In the genomic region with DNA sequence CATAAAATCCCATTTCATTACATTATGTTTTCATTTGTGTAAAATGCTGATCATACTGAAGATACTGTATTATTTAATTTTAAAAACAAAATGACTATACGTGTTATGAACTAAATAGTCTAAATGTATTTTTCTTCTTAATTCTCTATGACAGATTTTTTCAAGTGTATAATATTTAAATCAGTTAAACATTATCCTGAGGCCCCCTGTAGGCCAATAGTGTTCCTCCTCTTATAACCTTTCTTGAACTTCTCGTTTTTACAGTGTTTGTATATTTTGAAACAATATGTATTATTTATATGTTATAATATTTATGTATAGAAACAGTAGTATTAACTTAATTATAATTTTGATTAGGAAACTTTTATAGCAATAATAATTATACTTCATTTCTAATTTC, we compare ENCODE assay signal across 14 cellular contexts.
"Had no signal": no experiment of that assay in that cellular context is flagged by ENCODE, and none has a peak within 500 bp of the region (broad histone marks: within the 10 kb centered on the region; RNA-seq: fewer than 3 reads in every experiment).

No MANE protein-coding gene starts in this region.

- H3K27ac Mint-ChIP-seq: effector memory CD8-positive, alpha-beta T cell; stimulated activated memory B cell treated with anti-CD40 and anti-IgM and Interleukin-4, amounts not matched to agents 10 μg/mL and 1 μg/mL and 100 μg/mL, for 72 hours had no signal

- H3K4me1 ChIP-seq: pancreas had no signal

- H3K36me3 ChIP-seq: pancreas had no signal

- H3K4me1 Mint-ChIP-seq: stimulated activated memory B cell treated with anti-CD40 and anti-IgM and Interleukin-4, amounts not matched to agents 10 μg/mL and 1 μg/mL and 100 μg/mL, for 72 hours had no signal

- H3K9me3 Mint-ChIP-seq: stimulated activated memory B cell treated with anti-CD40 and anti-IgM and Interleukin-4, amounts not matched to agents 10 μg/mL and 1 μg/mL and 100 μg/mL, for 72 hours had no signal

- ATAC-seq: effector memory CD8-positive, alpha-beta T cell; left lobe of liver; pancreas; stimulated activated memory B cell treated with anti-CD40 and anti-IgM and Interleukin-4, amounts not matched to agents 10 μg/mL and 1 μg/mL and 100 μg/mL, for 72 hours had no signal

- H3K36me3 Mint-ChIP-seq: stimulated activated memory B cell treated with anti-CD40 and anti-IgM and Interleukin-4, amounts not matched to agents 10 μg/mL and 1 μg/mL and 100 μg/mL, for 72 hours had no signal

- H3K27me3 ChIP-seq: pancreas had no signal

- DNase-seq: activated CD4-positive, alpha-beta T cell treated with anti-CD3 and anti-CD28 coated beads, Interleukin-2, amount 50 U/mL, for 4 hours; activated CD4-positive, CD25-positive, alpha-beta regulatory T cell treated with anti-CD3 and anti-CD28 coated beads, Interleukin-2, amount 50 U/mL, for 72 hours; activated effector memory CD4-positive, alpha-beta T cell treated with Interleukin-2 at 50 U/mL for 16 hours; activated naive CD4-positive, alpha-beta T cell treated with anti-CD3 and anti-CD28 coated beads, Interleukin-2, amount 50 U/mL, for 16 hours; dermis blood vessel endothelial cell; effector memory CD8-positive, alpha-beta T cell; islet precursor cell; mammary epithelial cell; pancreas; T-helper 9 cell had no signal

- H3K4me3 Mint-ChIP-seq: effector memory CD8-positive, alpha-beta T cell; stimulated activated memory B cell treated with anti-CD40 and anti-IgM and Interleukin-4, amounts not matched to agents 10 μg/mL and 1 μg/mL and 100 μg/mL, for 72 hours had no signal

- H3K27me3 Mint-ChIP-seq: effector memory CD8-positive, alpha-beta T cell; stimulated activated memory B cell treated with anti-CD40 and anti-IgM and Interleukin-4, amounts not matched to agents 10 μg/mL and 1 μg/mL and 100 μg/mL, for 72 hours had no signal

- H3K27ac ChIP-seq: pancreas had no signal

- FAIRE-seq: astrocyte, bronchial epithelial cell, pancreas had no signal

- H3K9me3 ChIP-seq: pancreas had no signal

- H3K4me3 ChIP-seq: pancreas had no signal
